In the genomic region with DNA sequence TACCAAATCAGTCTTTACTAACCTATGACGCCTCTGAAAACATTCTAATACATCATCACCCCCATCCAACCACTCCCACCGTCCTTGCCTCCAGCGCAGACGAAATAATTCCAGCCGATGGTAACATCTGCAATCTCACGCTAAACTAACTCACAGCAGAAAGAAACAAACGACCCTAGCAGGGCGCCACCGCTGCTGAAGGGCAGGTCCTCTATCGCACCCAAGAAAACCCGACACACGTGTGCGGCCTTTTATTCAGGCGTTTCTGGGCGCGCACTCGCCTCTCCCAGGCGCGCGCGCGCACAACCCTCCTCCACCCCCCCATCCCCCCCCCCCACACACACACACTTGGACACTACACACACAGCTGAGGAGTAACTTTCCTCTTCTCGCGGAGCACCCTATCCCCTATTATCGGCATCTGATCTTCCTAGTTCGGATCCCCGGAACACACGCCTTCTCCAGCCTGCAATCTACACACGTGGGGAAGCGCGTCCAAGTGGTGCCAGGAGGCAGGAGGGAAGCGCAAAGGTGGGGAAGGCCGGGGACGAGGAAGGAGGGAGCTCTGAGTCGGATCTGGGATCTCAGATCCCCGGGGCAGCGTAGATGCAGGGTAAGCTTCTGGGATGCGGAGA, we compare ENCODE assay signal across 8 cellular contexts. TPM values are rescaled to one million over a fixed set of nuclear protein-coding genes. Genes with fewer than 3 reads are reported as not detected.
DNase-seq lines count a peak whose midpoint lies in the region; ATAC-seq and TF ChIP-seq lines count a peak whose summit lies in the region.

No MANE protein-coding gene starts in this region.

- H3K9me3 ChIP-seq in upper lobe of right lung, result no peaks in the 10 kb centered on the region

- ATAC-seq in GM18498 (IDR thresholded peaks at IDR 0.05; ENCODE audit: unreplicated experiment) (peak; percentile 15), upper lobe of right lung (peak; percentile 3), GM21447 (IDR thresholded peaks at IDR 0.05; ENCODE audit: unreplicated experiment) (no peak)
- ATAC-seq in natural killer cell treated with Interleukin-12 subunit alpha and Interleukin-12 subunit beta and Interleukin-15 and Interleukin-18, amount 100 ng/mL, for 72 hours, result no peak

- H3K79me2 ChIP-seq in ACC112 (ENCODE audit: control insufficient read depth, insufficient read depth, low read length, unreplicated experiment), result peaks cover 13% of the 10 kb centered on the region

- peak overlapping the region; percentile 69 to 83 for H3K27ac Mint-ChIP-seq in natural killer cell treated with Interleukin-12 subunit alpha and Interleukin-12 subunit beta and Interleukin-15 and Interleukin-18, amount 100 ng/mL, for 72 hours

- TF ChIP-seq CTCF in upper lobe of right lung (IDR thresholded peaks at IDR 0.05), result no peak

- H3K4me1 ChIP-seq in ACC112 (ENCODE audit: control insufficient read depth, insufficient read depth, low read length, unreplicated experiment) (peaks cover 20% of the 10 kb centered on the region), upper lobe of right lung (peaks cover 9% of the 10 kb centered on the region)

- peaks cover 48 to 52% of the 10 kb centered on the region in 2 donors for H3K4me1 Mint-ChIP-seq in natural killer cell treated with Interleukin-12 subunit alpha and Interleukin-12 subunit beta and Interleukin-15 and Interleukin-18, amount 100 ng/mL, for 72 hours (ENCODE audit: low read depth in 2 of 2)

- H2AFZ ChIP-seq in ACC112 (ENCODE audit: low read length, unreplicated experiment), result peak overlapping the region; percentile 95

- no peak overlapping the region for H3K27ac ChIP-seq in ACC112 (ENCODE audit: low read depth, low read length)
- H3K27ac ChIP-seq in upper lobe of right lung, result peak overlapping the region; percentile 85

- peak overlapping the region; percentile 80 for H3K4me3 Mint-ChIP-seq in natural killer cell treated with Interleukin-12 subunit alpha and Interleukin-12 subunit beta and Interleukin-15 and Interleukin-18, amount 100 ng/mL, for 72 hours

- intact Hi-C loops in upper lobe of right lung (cut with DNase I), result no loop called here

- H3K27me3 ChIP-seq in ACC112 (ENCODE audit: insufficient read depth, low read length) (no peaks in the 10 kb centered on the region), upper lobe of right lung (no peaks in the 10 kb centered on the region)

- no peaks in the 10 kb centered on the region for H3K36me3 Mint-ChIP-seq in natural killer cell treated with Interleukin-12 subunit alpha and Interleukin-12 subunit beta and Interleukin-15 and Interleukin-18, amount 100 ng/mL, for 72 hours

- DNase-seq in NCI-H446 (lab: John Stamatoyannopoulos, UW), result peak; percentile 49 to 50
- peak; percentile 66 for DNase-seq in activated CD8-positive, alpha-beta memory T cell treated with anti-CD3 and anti-CD28 coated beads, Interleukin-2, amount 50 U/mL, for 48 hours
- peak; percentile 41 for DNase-seq in fibroblast of peridontal ligament (ENCODE audit: extremely low read depth)
- DNase-seq in natural killer cell treated with Interleukin-12 subunit alpha and Interleukin-12 subunit beta and Interleukin-15 and Interleukin-18, amount 100 ng/mL, for 72 hours (ENCODE audit: low spot score), result no peak
- peak; percentile 64 for DNase-seq in upper lobe of right lung

- H3K27me3 Mint-ChIP-seq in natural killer cell treated with Interleukin-12 subunit alpha and Interleukin-12 subunit beta and Interleukin-15 and Interleukin-18, amount 100 ng/mL, for 72 hours, result no peaks in the 10 kb centered on the region

- H3K9me3 Mint-ChIP-seq in natural killer cell treated with Interleukin-12 subunit alpha and Interleukin-12 subunit beta and Interleukin-15 and Interleukin-18, amount 100 ng/mL, for 72 hours, result no peaks in the 10 kb centered on the region

- H3K4me3 ChIP-seq in ACC112 (ENCODE audit: low read depth, low read length), result peak overlapping the region; percentile 97
- peak overlapping the region; percentile 82 for H3K4me3 ChIP-seq in upper lobe of right lung

- H3K36me3 ChIP-seq in ACC112 (ENCODE audit: insufficient read depth, low read length), result no peaks in the 10 kb centered on the region
- H3K36me3 ChIP-seq in upper lobe of right lung, result no peaks in the 10 kb centered on the region

RNA-seq across cellular contexts. Expression of a gene that starts 1.4 kb away (rescaled TPM):
- total RNA-seq in natural killer cell treated with Interleukin-12 subunit alpha and Interleukin-12 subunit beta and Interleukin-15 and Interleukin-18, amount 100 ng/mL, for 72 hours, result 10 to 100 TPM in 1 of 2 donors, 1 to 10 TPM in 1; 9.7 to 12.1 TPM
- 33.7 TPM for total RNA-seq in upper lobe of right lung

Comparison
In these comparisons a context has a peak if more than half of its experiments do, and no peak if none do; other contexts are left out.
1. ATAC-seq: peak in GM18498 (single experiment) and upper lobe of right lung (single experiment); none in natural killer cell treated with Interleukin-12 subunit alpha and Interleukin-12 subunit beta and Interleukin-15 and Interleukin-18, amount 100 ng/mL, for 72 hours (0 of 2) and GM21447 (single experiment).